ENCODE assay signal across 8 cellular contexts in genomic region chr1:10694633-10695627, GRCh38.
DNase-seq lines count a peak whose midpoint lies in the region; ATAC-seq lines count a peak whose summit lies in the region.

No MANE protein-coding gene starts in this region.

- peak overlapping the region; percentile 68 for H3K4me3 Mint-ChIP-seq in dendritic cell treated with granulocyte-macrophage colony-stimulating factor and Interleukin-4, amounts not matched to agents 40 ng/mL and 50 ng/mL, for 4 days

- H3K36me3 Mint-ChIP-seq in dendritic cell treated with granulocyte-macrophage colony-stimulating factor and Interleukin-4, amounts not matched to agents 40 ng/mL and 50 ng/mL, for 4 days (ENCODE audit: low read depth) = no peaks in the 10 kb centered on the region

- intact Hi-C loops in dendritic cell treated with granulocyte-macrophage colony-stimulating factor and Interleukin-4, amounts not matched to agents 40 ng/mL and 50 ng/mL, for 4 days (cut with micrococcal nuclease) = loop anchor here (5.0 kb wide), 1 partner anchor 183 kb away; no protein-coding TSS in a partner anchor

- H3K4me1 Mint-ChIP-seq in dendritic cell treated with granulocyte-macrophage colony-stimulating factor and Interleukin-4, amounts not matched to agents 40 ng/mL and 50 ng/mL, for 4 days (ENCODE audit: low read depth) = peaks cover 25% of the 10 kb centered on the region

- H3K27ac Mint-ChIP-seq in dendritic cell treated with granulocyte-macrophage colony-stimulating factor and Interleukin-4, amounts not matched to agents 40 ng/mL and 50 ng/mL, for 4 days = no peak overlapping the region

- no peaks in the 10 kb centered on the region for H3K9me3 Mint-ChIP-seq in dendritic cell treated with granulocyte-macrophage colony-stimulating factor and Interleukin-4, amounts not matched to agents 40 ng/mL and 50 ng/mL, for 4 days

- H3K27me3 Mint-ChIP-seq in dendritic cell treated with granulocyte-macrophage colony-stimulating factor and Interleukin-4, amounts not matched to agents 40 ng/mL and 50 ng/mL, for 4 days = peaks cover 34% of the 10 kb centered on the region

- DNase-seq in NCI-H146 (lab: John Stamatoyannopoulos, UW) (peak; percentile 39), NCI-H146 treated with DMSO at 0.1 percent for 48 hours (lab: John Stamatoyannopoulos, UW; ENCODE audit: unreplicated experiment) (no peak), NCI-H524 (lab: John Stamatoyannopoulos, UW) (peak; percentile 74 to 80), left lobe of liver (ENCODE audit: low spot score) (peak; percentile 93)
- DNase-seq in activated CD4-positive, alpha-beta T cell treated with anti-CD3 and anti-CD28 coated beads, Interleukin-2, amount 50 U/mL, for 24 hours (ENCODE audit: low read depth in 1 of 2, low spot score in 1 of 2) = peak; percentile 42 to 58
- peak; percentile 68 for DNase-seq in stimulated activated CD4-positive, alpha-beta T cell treated with anti-CD3 and anti-CD28 coated beads, Interleukin-1b, Interleukin-23, amount 100 ng/mL, for 48 hours

- ATAC-seq in HG03342 (IDR thresholded peaks at IDR 0.05; ENCODE audit: unreplicated experiment) (peak; percentile 53), left lobe of liver (peak; percentile 88)
